In genomic region chr11:74397531-74398243, GRCh38 we compare ENCODE assay signal across 8 cellular contexts. TPM values are rescaled to one million over a fixed set of nuclear protein-coding genes. Genes with fewer than 3 reads are reported as not detected.
DNase-seq lines count a peak whose midpoint lies in the region; ATAC-seq, FAIRE-seq and TF ChIP-seq lines count a peak whose summit lies in the region.

No MANE protein-coding gene starts in this region.

- ATAC-seq in GM18498 (IDR thresholded peaks at IDR 0.05; ENCODE audit: unreplicated experiment) (peak; percentile 7), left ventricle myocardium superior (peak; percentile 25), HG02623 (IDR thresholded peaks at IDR 0.05; ENCODE audit: unreplicated experiment) (no peak)

- H3K27me3 ChIP-seq in A673 (replicated peaks; ENCODE audit: insufficient read depth, low read depth, low read length, poor library complexity) = no peaks in the 10 kb centered on the region
- H3K27me3 ChIP-seq in rectal smooth muscle tissue (ENCODE audit: control insufficient read depth, insufficient read depth, low read length) = no peaks in the 10 kb centered on the region

- no peaks in the 10 kb centered on the region for H3K9me3 ChIP-seq in A673 (ENCODE audit: low read depth, low read length, poor library complexity, severe bottlenecking)

- H3K27me3 Mint-ChIP-seq in IgD-negative memory B cell = no peaks in the 10 kb centered on the region
- H3K27me3 Mint-ChIP-seq in activated naive CD8-positive, alpha-beta T cell = no peaks in the 10 kb centered on the region

- H3K36me3 Mint-ChIP-seq in IgD-negative memory B cell = no peaks in the 10 kb centered on the region
- no peaks in the 10 kb centered on the region for H3K36me3 Mint-ChIP-seq in activated naive CD8-positive, alpha-beta T cell

- H3K36me3 ChIP-seq in A673 (ENCODE audit: insufficient read depth, low read length, poor library complexity, severe bottlenecking) = no peaks in the 10 kb centered on the region
- no peaks in the 10 kb centered on the region for H3K36me3 ChIP-seq in rectal smooth muscle tissue (ENCODE audit: control insufficient read depth, insufficient read depth, low read length)

- H3K27ac ChIP-seq in A673 (ENCODE audit: low read depth, low read length, poor library complexity, severe bottlenecking) (peak overlapping the region; percentile 82), rectal smooth muscle tissue (ENCODE audit: low read depth, low read length) (peak overlapping the region; percentile 91)

- DNase-seq in A673 (ENCODE audit: low spot score) (peak; percentile 58), RCC 7860 (ENCODE audit: low spot score) (peak; percentile 53), left ventricle myocardium superior (no peak)

- intact Hi-C loops in A673 (cut with micrococcal nuclease; ENCODE audit: unreplicated experiment) (no loop called here), left ventricle myocardium superior (cut with micrococcal nuclease) (no loop called here)

- peaks cover 0 to 12% (median 7%) of the 10 kb centered on the region in 3 donors for H3K4me1 Mint-ChIP-seq in IgD-negative memory B cell
- H3K4me1 Mint-ChIP-seq in activated naive CD8-positive, alpha-beta T cell (ENCODE audit: low read depth) = peaks cover 29% of the 10 kb centered on the region

- H3K4me3 ChIP-seq in A673 (ENCODE audit: low read depth, low read length, poor library complexity, severe bottlenecking) = peak overlapping the region; percentile 87
- H3K4me3 ChIP-seq in rectal smooth muscle tissue (ENCODE audit: low read length) = peak overlapping the region; percentile 97

- FAIRE-seq in RCC 7860 (lab: Jason Lieb, UNC) = peak; percentile 39

- POLR2A ChIA-PET in A673 (lab: Charles Lee; ENCODE audit: low non-redundant PET) = interaction anchor here (0.6 to 1.1 kb wide), 2 partner anchors 20 to 69 kb away, joined by 3 read pairs; no protein-coding TSS in a partner anchor

- peak overlapping the region; percentile 90 to 100 (median 98) for H3K4me3 Mint-ChIP-seq in IgD-negative memory B cell
- peak overlapping the region; percentile 93 for H3K4me3 Mint-ChIP-seq in activated naive CD8-positive, alpha-beta T cell

- H3K4me1 ChIP-seq in A673 (ENCODE audit: insufficient read depth, low read length, poor library complexity, severe bottlenecking) (no peaks in the 10 kb centered on the region), rectal smooth muscle tissue (ENCODE audit: control insufficient read depth, insufficient read depth, low read length) (no peaks in the 10 kb centered on the region)

- CTCF ChIA-PET in A673 (lab: Charles Lee) = no interaction called here

- H3K27ac Mint-ChIP-seq in IgD-negative memory B cell = peak overlapping the region; percentile 53 to 92 (median 84)
- H3K27ac Mint-ChIP-seq in activated naive CD8-positive, alpha-beta T cell = peak overlapping the region; percentile 81

- H3K9me3 Mint-ChIP-seq in IgD-negative memory B cell = no peaks in the 10 kb centered on the region
- no peaks in the 10 kb centered on the region for H3K9me3 Mint-ChIP-seq in activated naive CD8-positive, alpha-beta T cell (ENCODE audit: low read depth)

- H3K9ac ChIP-seq in rectal smooth muscle tissue (ENCODE audit: low read length) = peak overlapping the region; percentile 81

- no TSS peak for BruUV-seq in A673 (replicated peaks; lab: Mats Ljungman, UMichigan)

- 0 out of 2 replicates have a peak, but pooled peaks have one; percentile 17 for TF ChIP-seq CTCF in A673 (conservative IDR thresholded peaks at IDR 0.05; ENCODE audit: low read depth, low read length)

RNA-seq across cellular contexts. Expression of gene PGM2L1, which starts 0.5 kb away (rescaled TPM):
- 16.1 and 18.2 TPM in 2 replicates for total RNA-seq in A673 (2021)
- 5.2 TPM for polyA plus RNA-seq in IgD-negative memory B cell
- total RNA-seq in left ventricle myocardium superior = 1.7 TPM
